Comparison of ENCODE assay signal across 27 cellular contexts in the genomic region with DNA sequence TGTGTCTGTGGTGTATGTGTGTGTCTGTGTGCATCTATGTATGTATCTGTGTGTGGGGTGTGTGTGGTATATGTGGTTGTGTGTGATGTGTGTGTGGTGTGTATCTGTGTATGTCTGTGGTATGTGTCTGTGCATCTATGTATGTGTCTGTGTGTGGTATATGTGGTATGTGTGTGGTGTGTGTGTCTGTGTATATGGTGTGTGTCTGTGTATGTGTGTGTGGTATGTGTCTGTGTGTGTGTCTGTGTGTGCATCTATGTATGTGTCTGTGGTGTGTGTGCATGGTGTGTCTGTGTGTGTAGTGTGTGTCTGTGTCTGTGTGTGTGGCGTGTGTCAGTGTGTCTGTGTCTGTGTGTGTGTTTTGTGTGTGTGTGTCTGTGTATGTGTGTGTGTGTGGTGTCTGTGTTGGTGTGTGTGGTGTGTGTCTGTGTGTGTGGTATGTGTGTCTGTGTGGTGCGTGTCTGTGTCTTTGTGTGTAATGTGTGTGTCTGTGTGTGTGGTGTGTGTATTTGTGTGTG.
"Had no signal": no experiment of that assay in that cellular context is flagged by ENCODE, and none has a peak within 500 bp of the region (broad histone marks: within the 10 kb centered on the region; RNA-seq: fewer than 3 reads in every experiment).

No MANE protein-coding gene starts in this region.

- H3K4me2 ChIP-seq: hepatocyte had no signal

- H2AFZ ChIP-seq: hepatocyte, parathyroid adenoma had no signal

- DNase-seq: activated CD4-positive, alpha-beta memory T cell treated with anti-CD3 and anti-CD28 coated beads, Interleukin-2, amount 10 ng/mL, durations not matched to agents 7 days and 5 days; activated CD4-positive, alpha-beta T cell treated with anti-CD3 and anti-CD28 coated beads for 48 hours; activated CD8-positive, alpha-beta memory T cell treated with anti-CD3 and anti-CD28 coated beads, Interleukin-2, amount 50 U/mL, for 48 hours; activated gamma-delta T cell; activated naive CD4-positive, alpha-beta T cell treated with anti-CD3 and anti-CD28 coated beads, Interleukin-2, amount 10 ng/mL, durations not matched to agents 7 days and 5 days; activated naive CD8-positive, alpha-beta T cell treated with anti-CD3 and anti-CD28 coated beads, Interleukin-2, amount 10 ng/mL, durations not matched to agents 7 days and 5 days; activated T-cell treated with anti-CD3 and anti-CD28 coated beads, Interleukin-2, amount 50 U/mL, for 24 hours; brain microvascular endothelial cell; dorsolateral prefrontal cortex; effector memory CD4-positive, alpha-beta T cell; gastrocnemius medialis; kidney; left colon; naive thymus-derived CD8-positive, alpha-beta T cell; occipital lobe; psoas muscle; stimulated activated naive CD4-positive, alpha-beta T cell; T-helper 9 cell; tibial artery; WERI-Rb-1 had no signal

- H3K4me3 ChIP-seq: coronary artery, dorsolateral prefrontal cortex, gastrocnemius medialis, hepatocyte, psoas muscle, right atrium auricular region, suprapubic skin, tibial artery had no signal

- H3K9ac ChIP-seq: parathyroid adenoma had no signal

- H3K27ac ChIP-seq: brain microvascular endothelial cell, coronary artery, dorsolateral prefrontal cortex, gastrocnemius medialis, hepatocyte, parathyroid adenoma, psoas muscle, right atrium auricular region, suprapubic skin, tibial artery, WERI-Rb-1 had no signal

- FAIRE-seq: astrocyte, kidney had no signal

- H3K4me1 ChIP-seq: gastrocnemius medialis, parathyroid adenoma, psoas muscle, right atrium auricular region, tibial artery had no signal

- H3K9me3 ChIP-seq: gastrocnemius medialis, psoas muscle, right atrium auricular region, suprapubic skin, tibial artery had no signal

- H3K36me3 ChIP-seq: brain microvascular endothelial cell, gastrocnemius medialis, right atrium auricular region, suprapubic skin, tibial artery, WERI-Rb-1 had no signal

- H3K79me2 ChIP-seq: hepatocyte, parathyroid adenoma had no signal

- ATAC-seq: activated CD4-positive, CD25-positive, alpha-beta regulatory T cell treated with anti-CD3 and anti-CD28 coated beads, Interleukin-2, amount 50 U/mL, for 24 hours; gastrocnemius medialis; left colon; naive thymus-derived CD8-positive, alpha-beta T cell; psoas muscle had no signal

- H3K27me3 ChIP-seq: right atrium auricular region had no signal
